ENCODE assay signal across 9 cellular contexts in the genomic region with DNA sequence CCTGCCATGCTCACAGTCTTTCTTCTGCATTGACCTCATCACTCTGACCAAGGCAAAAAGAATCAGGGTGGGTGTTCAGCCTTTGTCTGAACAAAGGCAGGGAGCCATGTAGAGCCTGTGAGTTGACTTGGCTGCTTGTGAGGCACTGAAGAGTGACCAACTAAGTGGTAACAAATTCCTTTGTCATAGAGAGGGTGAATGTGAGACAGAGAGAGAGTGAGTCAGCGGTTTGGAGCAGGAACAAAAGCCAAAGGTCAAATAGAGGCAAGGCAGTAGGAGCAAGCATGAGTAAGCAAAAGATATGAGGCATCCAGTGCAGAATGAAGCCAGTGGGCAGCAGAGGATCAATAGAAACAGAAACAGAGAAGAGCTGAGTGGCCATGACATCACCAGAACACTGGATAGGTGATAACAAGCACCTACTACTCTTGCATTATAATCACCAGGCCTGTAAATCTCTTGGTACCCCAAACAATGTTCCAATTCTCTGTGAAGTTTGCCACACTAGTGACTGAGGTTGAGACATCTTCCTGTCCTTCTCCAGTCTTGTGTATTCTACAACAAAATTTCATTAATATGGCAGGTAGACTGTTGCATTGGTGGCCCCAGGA.
DNase-seq lines count a peak whose midpoint lies in the region; ATAC-seq, FAIRE-seq and TF ChIP-seq lines count a peak whose summit lies in the region.
"Had no signal": no experiment of that assay in that cellular context is flagged by ENCODE, and none has a peak within 500 bp of the region (broad histone marks: within the 10 kb centered on the region; RNA-seq: fewer than 3 reads in every experiment).

No MANE protein-coding gene starts in this region.

- H3K79me2 ChIP-seq in astrocyte (ENCODE audit: insufficient read depth, low read length), result no peaks in the 10 kb centered on the region

- FAIRE-seq in astrocyte (lab: Jason Lieb, UNC), result peak; percentile 99
- FAIRE-seq: colon had no signal

- peak overlapping the region; percentile 50 for H2AFZ ChIP-seq in astrocyte (ENCODE audit: low read depth, low read length)

- peaks cover 30% of the 10 kb centered on the region for H3K4me1 Mint-ChIP-seq in astrocyte (ENCODE audit: low read depth, unreplicated experiment)

- no peaks in the 10 kb centered on the region for H3K9me3 ChIP-seq in HUES48 (ENCODE audit: control insufficient read depth, insufficient read depth, low read length)
- H3K9me3 ChIP-seq in astrocyte (ENCODE audit: insufficient read depth, low read depth, low read length), result no peaks in the 10 kb centered on the region
- no peaks in the 10 kb centered on the region for H3K9me3 ChIP-seq in left lung

- H3K4me1 ChIP-seq in HUES48 (ENCODE audit: control insufficient read depth, insufficient read depth, low read length) (peaks cover 18% of the 10 kb centered on the region), astrocyte (ENCODE audit: insufficient read depth, low read length) (peaks cover 33% of the 10 kb centered on the region), left lung (no peaks in the 10 kb centered on the region)

- peak overlapping the region; percentile 68 for H3K4me3 Mint-ChIP-seq in astrocyte (ENCODE audit: unreplicated experiment)

- H3K9ac ChIP-seq in HUES48 (ENCODE audit: low read depth, low read length), result no peak overlapping the region
- peak overlapping the region; percentile 73 for H3K9ac ChIP-seq in astrocyte (ENCODE audit: low read length)

- intact Hi-C loops in left lung (cut with DNase I), result no loop called here

- H3K4me2 ChIP-seq in astrocyte (ENCODE audit: low read length), result peak overlapping the region; percentile 72

- H3K27ac Mint-ChIP-seq in astrocyte (ENCODE audit: unreplicated experiment), result peak overlapping the region; percentile 85

- DNase-seq in AG09319 (ENCODE audit: extremely low read depth, low read depth) (peak; percentile 88), astrocyte (ENCODE audit: low read depth) (peak; percentile 99), left lung (no peak), midbrain (lab: John Stamatoyannopoulos, UW) (no peak)
- no peak for DNase-seq in activated CD4-positive, CD25-positive, alpha-beta regulatory T cell treated with anti-CD3 and anti-CD28 coated beads, Interleukin-2, amount 50 U/mL, for 72 hours

- peak overlapping the region; percentile 89 for H3K27ac ChIP-seq in HUES48 (ENCODE audit: low read depth, low read length)
- peak overlapping the region; percentile 90 for H3K27ac ChIP-seq in astrocyte (ENCODE audit: low read depth, low read length)
- H3K27ac ChIP-seq in left lung, result no peak overlapping the region

- H3K27me3 ChIP-seq in HUES48 (ENCODE audit: control insufficient read depth, insufficient read depth, low read length), result no peaks in the 10 kb centered on the region
- H3K27me3 ChIP-seq in astrocyte (ENCODE audit: insufficient read depth, low read length), result no peaks in the 10 kb centered on the region
- H3K27me3 ChIP-seq in left lung, result no peaks in the 10 kb centered on the region

- H3K4me3 ChIP-seq in HUES48 (ENCODE audit: low read depth, low read length), result no peak overlapping the region
- H3K4me3 ChIP-seq in astrocyte (ENCODE audit: insufficient read depth, low read depth, low read length), result no peak overlapping the region
- no peak overlapping the region for H3K4me3 ChIP-seq in left lung

- TF ChIP-seq CTCF in AG09319 (IDR thresholded peaks at IDR 0.05; ENCODE audit: low read depth, low read length), result peak; percentile 32
- no peak for TF ChIP-seq CTCF in astrocyte (IDR thresholded peaks at IDR 0.05; ENCODE audit: insufficient read depth, low read depth, low read length)
- no peak for TF ChIP-seq CTCF in left lung (IDR thresholded peaks at IDR 0.05)

- peak; percentile 52 for ATAC-seq in GM19397 (IDR thresholded peaks at IDR 0.05; ENCODE audit: unreplicated experiment)
- ATAC-seq in left lung, result peak; percentile 74
- ATAC-seq in HG03439 (IDR thresholded peaks at IDR 0.05; ENCODE audit: unreplicated experiment), result no peak

- no peaks in the 10 kb centered on the region for H3K36me3 ChIP-seq in HUES48 (ENCODE audit: control insufficient read depth, insufficient read depth, low read length)
- H3K36me3 ChIP-seq in astrocyte (ENCODE audit: insufficient read depth, low read length), result no peaks in the 10 kb centered on the region
- H3K36me3 ChIP-seq in left lung, result no peaks in the 10 kb centered on the region

- H3K9me3 Mint-ChIP-seq in astrocyte (ENCODE audit: unreplicated experiment), result peaks cover 2% of the 10 kb centered on the region

- no peaks in the 10 kb centered on the region for H3K27me3 Mint-ChIP-seq in astrocyte (ENCODE audit: low read depth, unreplicated experiment)

- no peaks in the 10 kb centered on the region for H4K20me1 ChIP-seq in astrocyte (ENCODE audit: insufficient read depth, low read length)

- no peaks in the 10 kb centered on the region for H3K36me3 Mint-ChIP-seq in astrocyte (ENCODE audit: low read depth, unreplicated experiment)

Comparison
In these comparisons a context has a peak if more than half of its experiments do, and no peak if none do; other contexts are left out.
1. DNase-seq: peak in AG09319 (single experiment) and astrocyte (single experiment); none in left lung (0 of 2), activated CD4-positive, CD25-positive, alpha-beta regulatory T cell treated with anti-CD3 and anti-CD28 coated beads, Interleukin-2, amount 50 U/mL, for 72 hours (single experiment) and midbrain (single experiment).
2. H3K27ac ChIP-seq: peak in HUES48 (single experiment) and astrocyte (single experiment); none in left lung (0 of 2).